In genomic region chr1:36321119-36321951, GRCh38 we compare ENCODE assay signal across 1 cellular context.
TF ChIP-seq lines count a peak whose summit lies in the region.

No MANE protein-coding gene starts in this region.

TF ChIP-seq in K562, 482 proteins besides CTCF, POLR2A, EP300 and RAD21 (continued from another document):
- TF ChIP-seq, protein P1, sequence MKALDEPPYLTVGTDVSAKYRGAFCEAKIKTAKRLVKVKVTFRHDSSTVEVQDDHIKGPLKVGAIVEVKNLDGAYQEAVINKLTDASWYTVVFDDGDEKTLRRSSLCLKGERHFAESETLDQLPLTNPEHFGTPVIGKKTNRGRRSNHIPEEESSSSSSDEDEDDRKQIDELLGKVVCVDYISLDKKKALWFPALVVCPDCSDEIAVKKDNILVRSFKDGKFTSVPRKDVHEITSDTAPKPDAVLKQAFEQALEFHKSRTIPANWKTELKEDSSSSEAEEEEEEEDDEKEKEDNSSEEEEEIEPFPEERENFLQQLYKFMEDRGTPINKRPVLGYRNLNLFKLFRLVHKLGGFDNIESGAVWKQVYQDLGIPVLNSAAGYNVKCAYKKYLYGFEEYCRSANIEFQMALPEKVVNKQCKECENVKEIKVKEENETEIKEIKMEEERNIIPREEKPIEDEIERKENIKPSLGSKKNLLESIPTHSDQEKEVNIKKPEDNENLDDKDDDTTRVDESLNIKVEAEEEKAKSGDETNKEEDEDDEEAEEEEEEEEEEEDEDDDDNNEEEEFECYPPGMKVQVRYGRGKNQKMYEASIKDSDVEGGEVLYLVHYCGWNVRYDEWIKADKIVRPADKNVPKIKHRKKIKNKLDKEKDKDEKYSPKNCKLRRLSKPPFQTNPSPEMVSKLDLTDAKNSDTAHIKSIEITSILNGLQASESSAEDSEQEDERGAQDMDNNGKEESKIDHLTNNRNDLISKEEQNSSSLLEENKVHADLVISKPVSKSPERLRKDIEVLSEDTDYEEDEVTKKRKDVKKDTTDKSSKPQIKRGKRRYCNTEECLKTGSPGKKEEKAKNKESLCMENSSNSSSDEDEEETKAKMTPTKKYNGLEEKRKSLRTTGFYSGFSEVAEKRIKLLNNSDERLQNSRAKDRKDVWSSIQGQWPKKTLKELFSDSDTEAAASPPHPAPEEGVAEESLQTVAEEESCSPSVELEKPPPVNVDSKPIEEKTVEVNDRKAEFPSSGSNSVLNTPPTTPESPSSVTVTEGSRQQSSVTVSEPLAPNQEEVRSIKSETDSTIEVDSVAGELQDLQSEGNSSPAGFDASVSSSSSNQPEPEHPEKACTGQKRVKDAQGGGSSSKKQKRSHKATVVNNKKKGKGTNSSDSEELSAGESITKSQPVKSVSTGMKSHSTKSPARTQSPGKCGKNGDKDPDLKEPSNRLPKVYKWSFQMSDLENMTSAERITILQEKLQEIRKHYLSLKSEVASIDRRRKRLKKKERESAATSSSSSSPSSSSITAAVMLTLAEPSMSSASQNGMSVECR (CRISPR knock-in tag; IDR thresholded peaks at IDR 0.05) = peak; percentile 84
- TF ChIP-seq CREB1 (IDR thresholded peaks at IDR 0.05) = peak; percentile 52; the same call in 1 of the 2 replicates
- TF ChIP-seq CREB1 (CRISPR knock-in tag; IDR thresholded peaks at IDR 0.05) = peak; percentile 78
- no peak; the same call in 1 of the 2 replicates for TF ChIP-seq CBX1 (IDR thresholded peaks at IDR 0.05; ENCODE audit: low read depth)
- TF ChIP-seq BDP1 (IDR thresholded peaks at IDR 0.05; ENCODE audit: insufficient read depth, insufficient read length) = no peak
- TF ChIP-seq BRF2 (IDR thresholded peaks at IDR 0.05; ENCODE audit: borderline replicate concordance, insufficient read depth, insufficient read length) = no peak
- TF ChIP-seq TFE3 (CRISPR knock-in tag; IDR thresholded peaks at IDR 0.05) = no peak
- no peak for TF ChIP-seq ELF4 (CRISPR knock-in tag; IDR thresholded peaks at IDR 0.05)
- TF ChIP-seq JUNB (CRISPR knock-in tag; conservative IDR thresholded peaks at IDR 0.05) = no peak
- TF ChIP-seq EZH2 (IDR thresholded peaks at IDR 0.05; ENCODE audit: borderline replicate concordance, low read depth, low read length) = no peak
- TF ChIP-seq RBM17 (IDR thresholded peaks at IDR 0.05; ENCODE audit: borderline replicate concordance, low read depth, low read length) = no peak
- TF ChIP-seq CBFB (CRISPR knock-in tag; IDR thresholded peaks at IDR 0.05) = no peak; the same call in 1 of the 2 replicates
- no peak for TF ChIP-seq FOS (IDR thresholded peaks at IDR 0.05; ENCODE audit: extremely low read depth, insufficient read length)
- TF ChIP-seq HDAC8 (tag; IDR thresholded peaks at IDR 0.05) = peak; percentile 91
- no peak for TF ChIP-seq GABPB2 (CRISPR knock-in tag; conservative IDR thresholded peaks at IDR 0.05)
- 0 out of 2 replicates have a peak, but pooled peaks have one; percentile 52 for TF ChIP-seq TARDBP (IDR thresholded peaks at IDR 0.05)
- no peak; a peak in 1 of 4 replicates for TF ChIP-seq CSDE1 (IDR thresholded peaks at IDR 0.05)
- TF ChIP-seq NEUROD1 (IDR thresholded peaks at IDR 0.05; ENCODE audit: borderline replicate concordance, low read depth, low read length, partially characterized antibody) = peak; percentile 75
